Comparison of ENCODE assay signal across 13 cellular contexts in the genomic region with DNA sequence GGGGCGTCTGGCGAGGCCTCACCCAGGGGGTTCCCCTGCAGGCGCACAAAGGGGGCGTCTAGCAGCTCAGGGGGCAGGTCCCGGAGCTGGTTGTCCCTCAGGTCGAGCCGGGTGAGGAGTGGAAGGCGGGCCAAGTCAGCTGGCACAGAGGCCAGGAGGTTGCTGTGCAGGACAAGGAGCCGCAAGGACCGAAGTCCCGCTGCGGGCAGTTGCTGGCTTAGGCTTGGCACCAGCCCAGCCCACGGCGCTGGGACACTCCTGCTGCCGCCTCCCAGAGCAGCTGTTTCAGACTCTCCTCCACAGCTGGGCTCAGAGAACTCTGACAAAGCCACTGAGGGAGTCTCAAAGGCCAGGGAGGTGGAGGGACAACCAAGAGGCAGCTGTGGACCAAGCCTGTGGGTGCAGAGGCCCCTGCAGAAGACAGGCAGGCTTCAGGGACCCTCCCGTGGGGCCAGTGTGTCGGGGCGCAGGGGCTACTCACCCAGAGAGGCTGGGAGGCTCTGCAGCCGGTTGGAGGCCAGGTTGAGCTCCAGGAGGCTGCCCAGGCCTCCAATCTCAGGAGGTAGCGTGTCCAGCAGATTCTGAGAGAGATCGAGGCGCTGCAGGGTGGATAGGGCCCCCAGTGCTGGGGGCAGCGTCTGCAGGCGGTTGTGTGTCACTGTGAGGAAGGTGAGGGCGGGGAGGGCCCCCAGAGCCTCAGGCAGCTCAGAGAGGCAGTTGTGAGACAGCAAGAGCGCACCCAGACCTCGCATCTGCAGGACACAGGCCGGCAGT. TPM values are rescaled to one million over a fixed set of nuclear protein-coding genes. Genes with fewer than 3 reads are reported as not detected.
A peak's percentile ranks its signal among the peaks of the same experiment; 100 is the strongest.
DNase-seq lines count a peak whose midpoint lies in the region; ATAC-seq and TF ChIP-seq lines count a peak whose summit lies in the region.
"Had no signal": no experiment of that assay in that cellular context is flagged by ENCODE, and none has a peak within 500 bp of the region (broad histone marks: within the 10 kb centered on the region; RNA-seq: fewer than 3 reads in every experiment).

No MANE protein-coding gene starts in this region.

- H3K27me3 Mint-ChIP-seq in activated T-cell treated with anti-CD3 and anti-CD28 coated beads, Interleukin-2, amount 50 U/mL, for 24 hours: no peaks in the 10 kb centered on the region
- no peaks in the 10 kb centered on the region for H3K27me3 Mint-ChIP-seq in activated T-cell treated with anti-CD3 and anti-CD28 coated beads, Interleukin-2, amount 50 U/mL, for 4 hours (ENCODE audit: low read depth)
- H3K27me3 Mint-ChIP-seq in neural crest cell (ENCODE audit: low read depth): no peaks in the 10 kb centered on the region

- peaks cover 18% of the 10 kb centered on the region for H3K4me1 Mint-ChIP-seq in activated T-cell treated with anti-CD3 and anti-CD28 coated beads, Interleukin-2, amount 50 U/mL, for 24 hours (ENCODE audit: low read depth)
- H3K4me1 Mint-ChIP-seq in activated T-cell treated with anti-CD3 and anti-CD28 coated beads, Interleukin-2, amount 50 U/mL, for 4 hours (ENCODE audit: low read depth): peaks cover 10% of the 10 kb centered on the region
- peaks cover 3% of the 10 kb centered on the region for H3K4me1 Mint-ChIP-seq in neural crest cell

- H3K9me3 ChIP-seq in WERI-Rb-1 (ENCODE audit: severe bottlenecking): no peaks in the 10 kb centered on the region
- H3K9me3 ChIP-seq: esophagus muscularis mucosa had no signal

- no peak for TF ChIP-seq CTCF in WERI-Rb-1 (IDR thresholded peaks at IDR 0.05; ENCODE audit: low read depth, low read length)
- TF ChIP-seq CTCF in neural crest cell (conservative IDR thresholded peaks at IDR 0.05): no peak

- peak overlapping the region; percentile 97 for H3K27ac ChIP-seq in WERI-Rb-1
- H3K27ac ChIP-seq: esophagus muscularis mucosa had no signal

- H3K9me3 Mint-ChIP-seq in activated T-cell treated with anti-CD3 and anti-CD28 coated beads, Interleukin-2, amount 50 U/mL, for 24 hours: no peaks in the 10 kb centered on the region
- no peaks in the 10 kb centered on the region for H3K9me3 Mint-ChIP-seq in activated T-cell treated with anti-CD3 and anti-CD28 coated beads, Interleukin-2, amount 50 U/mL, for 4 hours
- H3K9me3 Mint-ChIP-seq in neural crest cell: no peaks in the 10 kb centered on the region

- H3K4me3 ChIP-seq in WERI-Rb-1 (ENCODE audit: low read depth, low read length): no peak overlapping the region
- H3K4me3 ChIP-seq: esophagus muscularis mucosa had no signal

- H3K36me3 ChIP-seq in WERI-Rb-1: peaks cover 54% of the 10 kb centered on the region

- peak overlapping the region; percentile 84 for H3K4me3 Mint-ChIP-seq in activated T-cell treated with anti-CD3 and anti-CD28 coated beads, Interleukin-2, amount 50 U/mL, for 24 hours
- no peak overlapping the region for H3K4me3 Mint-ChIP-seq in activated T-cell treated with anti-CD3 and anti-CD28 coated beads, Interleukin-2, amount 50 U/mL, for 4 hours
- H3K4me3 Mint-ChIP-seq in neural crest cell: peak overlapping the region; percentile 38

- no peak overlapping the region for H3K27ac Mint-ChIP-seq in activated T-cell treated with anti-CD3 and anti-CD28 coated beads, Interleukin-2, amount 50 U/mL, for 24 hours
- no peak overlapping the region for H3K27ac Mint-ChIP-seq in neural crest cell (ENCODE audit: unreplicated experiment)

- no peak for ATAC-seq in activated T-cell treated with anti-CD3 and anti-CD28 coated beads, Interleukin-2, amount 50 U/mL, for 4 hours
- ATAC-seq: activated CD4-positive, CD25-positive, alpha-beta regulatory T cell treated with anti-CD3 and anti-CD28 coated beads, Interleukin-2, amount 50 U/mL, for 24 hours had no signal

- DNase-seq in activated T-cell treated with anti-CD3 and anti-CD28 coated beads, Interleukin-2, amount 50 U/mL, for 24 hours: no peak
- no peak for DNase-seq in activated T-cell treated with anti-CD3 and anti-CD28 coated beads, Interleukin-2, amount 50 U/mL, for 4 hours
- DNase-seq in WERI-Rb-1: no peak
- no peak for DNase-seq in neural crest cell (ENCODE audit: low read depth, low spot score)
- DNase-seq in RPMI8226: no peak
- DNase-seq in NCI-H187 (lab: John Stamatoyannopoulos, UW): no peak
- DNase-seq: activated naive CD4-positive, alpha-beta T cell treated with Interleukin-2 at 50 U/mL for 16 hours; EL; HCEC 1CT; NCI-H1694 treated with DMSO at 0.1 percent for 48 hours had no signal

- no peaks in the 10 kb centered on the region for H3K27me3 ChIP-seq in WERI-Rb-1 (ENCODE audit: insufficient read depth, low read depth, severe bottlenecking)
- H3K27me3 ChIP-seq: esophagus muscularis mucosa had no signal

- H3K36me3 Mint-ChIP-seq in activated T-cell treated with anti-CD3 and anti-CD28 coated beads, Interleukin-2, amount 50 U/mL, for 24 hours (ENCODE audit: low read depth): peaks cover 43% of the 10 kb centered on the region
- H3K36me3 Mint-ChIP-seq in activated T-cell treated with anti-CD3 and anti-CD28 coated beads, Interleukin-2, amount 50 U/mL, for 4 hours (ENCODE audit: insufficient read depth): no peaks in the 10 kb centered on the region
- no peaks in the 10 kb centered on the region for H3K36me3 Mint-ChIP-seq in neural crest cell (ENCODE audit: low read depth)

RNA-seq across cellular contexts. Expression of gene PIDD1, which starts 2.2 kb away (rescaled TPM):
- total RNA-seq in activated T-cell treated with anti-CD3 and anti-CD28 coated beads, Interleukin-2, amount 50 U/mL, for 4 hours: 10 to 100 TPM; 12.6 to 18.4 (median 17.5) TPM
- 30.7 and 37.9 TPM in 2 replicates for total RNA-seq in neural crest cell

RNA-seq across cellular contexts. Expression of gene SLC25A22, which starts 4.8 kb away (rescaled TPM):
- 100 to 1,000 TPM; 156 to 166 (median 161) TPM for total RNA-seq in activated T-cell treated with anti-CD3 and anti-CD28 coated beads, Interleukin-2, amount 50 U/mL, for 4 hours
- 53.4 and 54.6 TPM in 2 replicates for total RNA-seq in neural crest cell

RNA-seq across cellular contexts. Expression of gene RPLP2, which starts 6.9 kb away (rescaled TPM):
- total RNA-seq in activated T-cell treated with anti-CD3 and anti-CD28 coated beads, Interleukin-2, amount 50 U/mL, for 4 hours: 1,000 to 10,000 TPM; 3,528 to 3,995 (median 3,711) TPM
- 1,810 and 1,830 TPM in 2 replicates for total RNA-seq in neural crest cell

RNA-seq across cellular contexts. Expression of gene CEND1, which starts 13.0 kb away (rescaled TPM):
- total RNA-seq in activated T-cell treated with anti-CD3 and anti-CD28 coated beads, Interleukin-2, amount 50 U/mL, for 4 hours: 1 to 10 TPM; 1.6 to 1.8 (median 1.7) TPM
- total RNA-seq in neural crest cell: 1.0 and 1.2 TPM in 2 replicates
- total RNA-seq: urinary bladder had no signal

RNA-seq across cellular contexts. Expression of gene PNPLA2, which starts 15.8 kb away (rescaled TPM):
- 10 to 100 TPM; 55.5 to 62.4 (median 60.2) TPM for total RNA-seq in activated T-cell treated with anti-CD3 and anti-CD28 coated beads, Interleukin-2, amount 50 U/mL, for 4 hours
- 27.0 and 34.5 TPM in 2 replicates for total RNA-seq in neural crest cell
